ENCODE assay signal across 1 cellular context in the genomic region with DNA sequence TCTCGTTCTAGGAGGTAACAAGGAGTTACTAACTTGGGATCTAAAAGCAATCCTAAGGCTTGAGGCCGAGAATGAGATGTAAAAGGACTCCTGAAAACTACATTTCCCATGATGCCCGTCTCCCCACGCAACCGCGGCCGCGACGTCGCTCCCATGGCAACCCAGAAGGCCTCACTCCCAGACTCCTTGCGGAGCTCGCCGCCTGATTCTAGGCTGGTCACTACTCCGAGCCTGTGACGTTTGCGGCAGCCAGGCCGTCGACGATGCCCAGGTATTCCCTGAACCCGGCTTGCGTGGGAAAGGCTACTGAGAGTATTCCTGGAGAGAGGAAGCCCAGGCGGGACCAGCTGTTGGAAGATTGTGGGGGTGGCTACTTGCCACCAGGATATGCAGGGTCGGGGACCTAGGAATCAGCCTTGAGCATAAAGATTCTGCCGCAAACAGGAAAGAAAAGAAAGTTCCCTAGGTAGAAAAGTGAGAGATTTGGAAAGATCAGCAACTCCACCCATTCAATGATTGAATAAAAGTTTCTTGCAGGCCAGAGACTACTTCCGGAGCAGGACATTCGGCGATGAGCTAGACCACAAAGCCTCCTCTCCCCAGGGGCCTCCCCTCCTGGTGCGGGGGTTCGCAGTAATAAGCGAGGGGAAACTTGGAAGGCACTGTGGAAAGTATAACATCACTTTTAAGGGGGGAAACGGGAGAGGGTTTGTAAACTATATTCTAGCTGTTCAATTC.
TF ChIP-seq lines count a peak whose summit lies in the region.

A gene (plus strand): TSS at position 164 of the 738 bp plus-strand sequence. CDS start 100 bp downstream, at position 264.

TF ChIP-seq in HepG2, 621 proteins besides CTCF, POLR2A, EP300 and RAD21 (continued from another document and continues in another):
- TF ChIP-seq, protein P1, sequence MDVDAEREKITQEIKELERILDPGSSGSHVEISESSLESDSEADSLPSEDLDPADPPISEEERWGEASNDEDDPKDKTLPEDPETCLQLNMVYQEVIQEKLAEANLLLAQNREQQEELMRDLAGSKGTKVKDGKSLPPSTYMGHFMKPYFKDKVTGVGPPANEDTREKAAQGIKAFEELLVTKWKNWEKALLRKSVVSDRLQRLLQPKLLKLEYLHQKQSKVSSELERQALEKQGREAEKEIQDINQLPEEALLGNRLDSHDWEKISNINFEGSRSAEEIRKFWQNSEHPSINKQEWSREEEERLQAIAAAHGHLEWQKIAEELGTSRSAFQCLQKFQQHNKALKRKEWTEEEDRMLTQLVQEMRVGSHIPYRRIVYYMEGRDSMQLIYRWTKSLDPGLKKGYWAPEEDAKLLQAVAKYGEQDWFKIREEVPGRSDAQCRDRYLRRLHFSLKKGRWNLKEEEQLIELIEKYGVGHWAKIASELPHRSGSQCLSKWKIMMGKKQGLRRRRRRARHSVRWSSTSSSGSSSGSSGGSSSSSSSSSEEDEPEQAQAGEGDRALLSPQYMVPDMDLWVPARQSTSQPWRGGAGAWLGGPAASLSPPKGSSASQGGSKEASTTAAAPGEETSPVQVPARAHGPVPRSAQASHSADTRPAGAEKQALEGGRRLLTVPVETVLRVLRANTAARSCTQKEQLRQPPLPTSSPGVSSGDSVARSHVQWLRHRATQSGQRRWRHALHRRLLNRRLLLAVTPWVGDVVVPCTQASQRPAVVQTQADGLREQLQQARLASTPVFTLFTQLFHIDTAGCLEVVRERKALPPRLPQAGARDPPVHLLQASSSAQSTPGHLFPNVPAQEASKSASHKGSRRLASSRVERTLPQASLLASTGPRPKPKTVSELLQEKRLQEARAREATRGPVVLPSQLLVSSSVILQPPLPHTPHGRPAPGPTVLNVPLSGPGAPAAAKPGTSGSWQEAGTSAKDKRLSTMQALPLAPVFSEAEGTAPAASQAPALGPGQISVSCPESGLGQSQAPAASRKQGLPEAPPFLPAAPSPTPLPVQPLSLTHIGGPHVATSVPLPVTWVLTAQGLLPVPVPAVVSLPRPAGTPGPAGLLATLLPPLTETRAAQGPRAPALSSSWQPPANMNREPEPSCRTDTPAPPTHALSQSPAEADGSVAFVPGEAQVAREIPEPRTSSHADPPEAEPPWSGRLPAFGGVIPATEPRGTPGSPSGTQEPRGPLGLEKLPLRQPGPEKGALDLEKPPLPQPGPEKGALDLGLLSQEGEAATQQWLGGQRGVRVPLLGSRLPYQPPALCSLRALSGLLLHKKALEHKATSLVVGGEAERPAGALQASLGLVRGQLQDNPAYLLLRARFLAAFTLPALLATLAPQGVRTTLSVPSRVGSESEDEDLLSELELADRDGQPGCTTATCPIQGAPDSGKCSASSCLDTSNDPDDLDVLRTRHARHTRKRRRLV (CRISPR knock-in tag; IDR thresholded peaks at IDR 0.05), result 0 out of 2 replicates have a peak, but pooled peaks have one; percentile 34
- TF ChIP-seq FOXO1 (CRISPR knock-in tag; IDR thresholded peaks at IDR 0.05), result peak; percentile 43; the same call in 1 of the 2 replicates
- TF ChIP-seq SRY (CRISPR knock-in tag; IDR thresholded peaks at IDR 0.05), result peak; percentile 65; the same call in 1 of the 2 replicates
- TF ChIP-seq ZNF484 (CRISPR knock-in tag; IDR thresholded peaks at IDR 0.05; ENCODE audit: borderline replicate concordance, low read depth), result no peak
- no peak for TF ChIP-seq ZMAT3 (CRISPR knock-in tag; conservative IDR thresholded peaks at IDR 0.05)
- TF ChIP-seq PCBP1 (IDR thresholded peaks at IDR 0.05; ENCODE audit: borderline replicate concordance, low read depth, low read length), result no peak
- no peak for TF ChIP-seq PLRG1 (conservative IDR thresholded peaks at IDR 0.05)
- no peak for TF ChIP-seq CENPX (CRISPR knock-in tag; IDR thresholded peaks at IDR 0.05)
- TF ChIP-seq NPAS2 (CRISPR knock-in tag; IDR thresholded peaks at IDR 0.05; ENCODE audit: borderline replicate concordance), result no peak
- peak; percentile 64; the same call in 1 of the 2 replicates for TF ChIP-seq ZNF670 (CRISPR knock-in tag; IDR thresholded peaks at IDR 0.05; ENCODE audit: borderline replicate concordance)
- TF ChIP-seq ZNF143 (CRISPR knock-in tag; IDR thresholded peaks at IDR 0.05), result peak; percentile 100
- no peak for TF ChIP-seq DPF2 (CRISPR knock-in tag; IDR thresholded peaks at IDR 0.05; ENCODE audit: borderline replicate concordance, low read depth)
- no peak; the same call in 1 of the 2 replicates for TF ChIP-seq ESRRA (CRISPR knock-in tag; IDR thresholded peaks at IDR 0.05; ENCODE audit: low read depth)
- no peak for TF ChIP-seq ZNF333 (CRISPR knock-in tag; IDR thresholded peaks at IDR 0.05; ENCODE audit: borderline replicate concordance)
- no peak for TF ChIP-seq SP2 (CRISPR knock-in tag; IDR thresholded peaks at IDR 0.05)
- peak; percentile 78; the same call in 1 of the 2 replicates for TF ChIP-seq NR1H2 (CRISPR knock-in tag; IDR thresholded peaks at IDR 0.05; ENCODE audit: borderline replicate concordance, low read depth)
- TF ChIP-seq HNRNPL (IDR thresholded peaks at IDR 0.05; ENCODE audit: low read depth, low read length), result no peak
- TF ChIP-seq, protein P2, sequence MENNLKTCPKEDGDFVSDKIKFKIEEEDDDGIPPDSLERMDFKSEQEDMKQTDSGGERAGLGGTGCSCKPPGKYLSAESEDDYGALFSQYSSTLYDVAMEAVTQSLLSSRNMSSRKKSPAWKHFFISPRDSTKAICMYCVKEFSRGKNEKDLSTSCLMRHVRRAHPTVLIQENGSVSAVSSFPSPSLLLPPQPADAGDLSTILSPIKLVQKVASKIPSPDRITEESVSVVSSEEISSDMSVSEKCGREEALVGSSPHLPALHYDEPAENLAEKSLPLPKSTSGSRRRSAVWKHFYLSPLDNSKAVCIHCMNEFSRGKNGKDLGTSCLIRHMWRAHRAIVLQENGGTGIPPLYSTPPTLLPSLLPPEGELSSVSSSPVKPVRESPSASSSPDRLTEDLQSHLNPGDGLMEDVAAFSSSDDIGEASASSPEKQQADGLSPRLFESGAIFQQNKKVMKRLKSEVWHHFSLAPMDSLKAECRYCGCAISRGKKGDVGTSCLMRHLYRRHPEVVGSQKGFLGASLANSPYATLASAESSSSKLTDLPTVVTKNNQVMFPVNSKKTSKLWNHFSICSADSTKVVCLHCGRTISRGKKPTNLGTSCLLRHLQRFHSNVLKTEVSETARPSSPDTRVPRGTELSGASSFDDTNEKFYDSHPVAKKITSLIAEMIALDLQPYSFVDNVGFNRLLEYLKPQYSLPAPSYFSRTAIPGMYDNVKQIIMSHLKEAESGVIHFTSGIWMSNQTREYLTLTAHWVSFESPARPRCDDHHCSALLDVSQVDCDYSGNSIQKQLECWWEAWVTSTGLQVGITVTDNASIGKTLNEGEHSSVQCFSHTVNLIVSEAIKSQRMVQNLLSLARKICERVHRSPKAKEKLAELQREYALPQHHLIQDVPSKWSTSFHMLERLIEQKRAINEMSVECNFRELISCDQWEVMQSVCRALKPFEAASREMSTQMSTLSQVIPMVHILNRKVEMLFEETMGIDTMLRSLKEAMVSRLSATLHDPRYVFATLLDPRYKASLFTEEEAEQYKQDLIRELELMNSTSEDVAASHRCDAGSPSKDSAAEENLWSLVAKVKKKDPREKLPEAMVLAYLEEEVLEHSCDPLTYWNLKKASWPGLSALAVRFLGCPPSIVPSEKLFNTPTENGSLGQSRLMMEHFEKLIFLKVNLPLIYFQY (CRISPR knock-in tag; IDR thresholded peaks at IDR 0.05; ENCODE audit: borderline replicate concordance), result no peak
- TF ChIP-seq ZNF558 (CRISPR knock-in tag; IDR thresholded peaks at IDR 0.05; ENCODE audit: borderline replicate concordance), result no peak
- TF ChIP-seq, protein P3, sequence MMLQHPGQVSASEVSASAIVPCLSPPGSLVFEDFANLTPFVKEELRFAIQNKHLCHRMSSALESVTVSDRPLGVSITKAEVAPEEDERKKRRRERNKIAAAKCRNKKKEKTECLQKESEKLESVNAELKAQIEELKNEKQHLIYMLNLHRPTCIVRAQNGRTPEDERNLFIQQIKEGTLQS (CRISPR knock-in tag; IDR thresholded peaks at IDR 0.05), result peak; percentile 24; the same call in 1 of the 2 replicates
- no peak; the same call in 1 of the 2 replicates for TF ChIP-seq NR2F2 (IDR thresholded peaks at IDR 0.05; ENCODE audit: borderline replicate concordance, low read depth)
- TF ChIP-seq RELA (CRISPR knock-in tag; IDR thresholded peaks at IDR 0.05), result peak; percentile 85
- no peak for TF ChIP-seq HMG20A (CRISPR knock-in tag; IDR thresholded peaks at IDR 0.05; ENCODE audit: borderline replicate concordance)
- TF ChIP-seq, protein P4, sequence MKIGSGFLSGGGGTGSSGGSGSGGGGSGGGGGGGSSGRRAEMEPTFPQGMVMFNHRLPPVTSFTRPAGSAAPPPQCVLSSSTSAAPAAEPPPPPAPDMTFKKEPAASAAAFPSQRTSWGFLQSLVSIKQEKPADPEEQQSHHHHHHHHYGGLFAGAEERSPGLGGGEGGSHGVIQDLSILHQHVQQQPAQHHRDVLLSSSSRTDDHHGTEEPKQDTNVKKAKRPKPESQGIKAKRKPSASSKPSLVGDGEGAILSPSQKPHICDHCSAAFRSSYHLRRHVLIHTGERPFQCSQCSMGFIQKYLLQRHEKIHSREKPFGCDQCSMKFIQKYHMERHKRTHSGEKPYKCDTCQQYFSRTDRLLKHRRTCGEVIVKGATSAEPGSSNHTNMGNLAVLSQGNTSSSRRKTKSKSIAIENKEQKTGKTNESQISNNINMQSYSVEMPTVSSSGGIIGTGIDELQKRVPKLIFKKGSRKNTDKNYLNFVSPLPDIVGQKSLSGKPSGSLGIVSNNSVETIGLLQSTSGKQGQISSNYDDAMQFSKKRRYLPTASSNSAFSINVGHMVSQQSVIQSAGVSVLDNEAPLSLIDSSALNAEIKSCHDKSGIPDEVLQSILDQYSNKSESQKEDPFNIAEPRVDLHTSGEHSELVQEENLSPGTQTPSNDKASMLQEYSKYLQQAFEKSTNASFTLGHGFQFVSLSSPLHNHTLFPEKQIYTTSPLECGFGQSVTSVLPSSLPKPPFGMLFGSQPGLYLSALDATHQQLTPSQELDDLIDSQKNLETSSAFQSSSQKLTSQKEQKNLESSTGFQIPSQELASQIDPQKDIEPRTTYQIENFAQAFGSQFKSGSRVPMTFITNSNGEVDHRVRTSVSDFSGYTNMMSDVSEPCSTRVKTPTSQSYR (CRISPR knock-in tag; IDR thresholded peaks at IDR 0.05; ENCODE audit: borderline replicate concordance), result no peak
- no peak for TF ChIP-seq KLF12 (CRISPR knock-in tag; IDR thresholded peaks at IDR 0.05; ENCODE audit: borderline replicate concordance)
- TF ChIP-seq, protein P5, sequence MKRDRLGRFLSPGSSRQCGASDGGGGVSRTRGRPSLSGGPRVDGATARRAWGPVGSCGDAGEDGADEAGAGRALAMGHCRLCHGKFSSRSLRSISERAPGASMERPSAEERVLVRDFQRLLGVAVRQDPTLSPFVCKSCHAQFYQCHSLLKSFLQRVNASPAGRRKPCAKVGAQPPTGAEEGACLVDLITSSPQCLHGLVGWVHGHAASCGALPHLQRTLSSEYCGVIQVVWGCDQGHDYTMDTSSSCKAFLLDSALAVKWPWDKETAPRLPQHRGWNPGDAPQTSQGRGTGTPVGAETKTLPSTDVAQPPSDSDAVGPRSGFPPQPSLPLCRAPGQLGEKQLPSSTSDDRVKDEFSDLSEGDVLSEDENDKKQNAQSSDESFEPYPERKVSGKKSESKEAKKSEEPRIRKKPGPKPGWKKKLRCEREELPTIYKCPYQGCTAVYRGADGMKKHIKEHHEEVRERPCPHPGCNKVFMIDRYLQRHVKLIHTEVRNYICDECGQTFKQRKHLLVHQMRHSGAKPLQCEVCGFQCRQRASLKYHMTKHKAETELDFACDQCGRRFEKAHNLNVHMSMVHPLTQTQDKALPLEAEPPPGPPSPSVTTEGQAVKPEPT (CRISPR knock-in tag; IDR thresholded peaks at IDR 0.05; ENCODE audit: low read depth), result peak; percentile 42; the same call in 1 of the 2 replicates
- peak; percentile 67 for TF ChIP-seq YY1 (IDR thresholded peaks at IDR 0.05; ENCODE audit: insufficient read depth, insufficient replicate concordance, low read depth, low read length)
- TF ChIP-seq TOE1 (CRISPR knock-in tag; IDR thresholded peaks at IDR 0.05), result peak; percentile 53; the same call in 1 of the 2 replicates
- no peak for TF ChIP-seq NFRKB (IDR thresholded peaks at IDR 0.05)
- no peak; the same call in 1 of the 2 replicates for TF ChIP-seq ZNF510 (CRISPR knock-in tag; IDR thresholded peaks at IDR 0.05; ENCODE audit: low read depth)
- TF ChIP-seq, protein P6, sequence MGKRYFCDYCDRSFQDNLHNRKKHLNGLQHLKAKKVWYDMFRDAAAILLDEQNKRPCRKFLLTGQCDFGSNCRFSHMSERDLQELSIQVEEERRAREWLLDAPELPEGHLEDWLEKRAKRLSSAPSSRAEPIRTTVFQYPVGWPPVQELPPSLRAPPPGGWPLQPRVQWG (CRISPR knock-in tag; IDR thresholded peaks at IDR 0.05; ENCODE audit: borderline replicate concordance, low read depth), result no peak
- TF ChIP-seq, protein P7, sequence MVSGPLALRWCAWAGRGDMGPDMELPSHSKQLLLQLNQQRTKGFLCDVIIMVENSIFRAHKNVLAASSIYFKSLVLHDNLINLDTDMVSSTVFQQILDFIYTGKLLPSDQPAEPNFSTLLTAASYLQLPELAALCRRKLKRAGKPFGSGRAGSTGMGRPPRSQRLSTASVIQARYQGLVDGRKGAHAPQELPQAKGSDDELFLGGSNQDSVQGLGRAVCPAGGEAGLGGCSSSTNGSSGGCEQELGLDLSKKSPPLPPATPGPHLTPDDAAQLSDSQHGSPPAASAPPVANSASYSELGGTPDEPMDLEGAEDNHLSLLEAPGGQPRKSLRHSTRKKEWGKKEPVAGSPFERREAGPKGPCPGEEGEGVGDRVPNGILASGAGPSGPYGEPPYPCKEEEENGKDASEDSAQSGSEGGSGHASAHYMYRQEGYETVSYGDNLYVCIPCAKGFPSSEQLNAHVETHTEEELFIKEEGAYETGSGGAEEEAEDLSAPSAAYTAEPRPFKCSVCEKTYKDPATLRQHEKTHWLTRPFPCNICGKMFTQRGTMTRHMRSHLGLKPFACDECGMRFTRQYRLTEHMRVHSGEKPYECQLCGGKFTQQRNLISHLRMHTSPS (CRISPR knock-in tag; IDR thresholded peaks at IDR 0.05; ENCODE audit: low read depth), result no peak
- no peak for TF ChIP-seq CCDC6 (CRISPR knock-in tag; IDR thresholded peaks at IDR 0.05)
- no peak for TF ChIP-seq ZNF678 (CRISPR knock-in tag; IDR thresholded peaks at IDR 0.05)
- no peak for TF ChIP-seq MED8 (CRISPR knock-in tag; IDR thresholded peaks at IDR 0.05; ENCODE audit: insufficient replicate concordance)
- TF ChIP-seq, protein P8, sequence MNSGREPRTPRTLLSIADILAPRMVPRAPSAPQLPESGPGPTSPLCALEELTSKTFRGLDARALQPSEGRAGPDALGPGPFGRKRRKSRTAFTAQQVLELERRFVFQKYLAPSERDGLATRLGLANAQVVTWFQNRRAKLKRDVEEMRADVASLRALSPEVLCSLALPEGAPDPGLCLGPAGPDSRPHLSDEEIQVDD (CRISPR knock-in tag; IDR thresholded peaks at IDR 0.05; ENCODE audit: borderline replicate concordance), result no peak
- TF ChIP-seq ZMYM2 (CRISPR knock-in tag; IDR thresholded peaks at IDR 0.05), result no peak
